ENCODE assay signal across 1 cellular context in genomic region chr7:66844552-66845381, GRCh38.
TF ChIP-seq lines count a peak whose summit lies in the region.

No MANE protein-coding gene starts in this region.

TF ChIP-seq in SK-N-SH, 30 proteins besides CTCF, POLR2A, EP300 and RAD21 (continued from another document):
- TF ChIP-seq MAX (IDR thresholded peaks at IDR 0.05; ENCODE audit: low read depth): peak; percentile 90
- TF ChIP-seq ELF1 (IDR thresholded peaks at IDR 0.05): peak; percentile 99
- TF ChIP-seq IRF3 (IDR thresholded peaks at IDR 0.05; ENCODE audit: low read depth, low read length): no peak
- TF ChIP-seq REST (IDR thresholded peaks at IDR 0.05; ENCODE audit: low read depth, low read length): no peak; the same call in 1 of the 2 replicates
- peak; percentile 66; the same call in 1 of the 2 replicates for TF ChIP-seq SIN3A (IDR thresholded peaks at IDR 0.05; ENCODE audit: borderline replicate concordance, low read depth, low read length)
- TF ChIP-seq ZBTB33 (IDR thresholded peaks at IDR 0.05; ENCODE audit: borderline replicate concordance, low read depth): no peak
- peak; percentile 74 for TF ChIP-seq YY1 (IDR thresholded peaks at IDR 0.05; ENCODE audit: low read depth)
- TF ChIP-seq MEF2A (IDR thresholded peaks at IDR 0.05; ENCODE audit: borderline replicate concordance, low read depth): no peak
TF ChIP-seq in SK-N-SH: peak in this region for 12.
